In the genomic region with DNA sequence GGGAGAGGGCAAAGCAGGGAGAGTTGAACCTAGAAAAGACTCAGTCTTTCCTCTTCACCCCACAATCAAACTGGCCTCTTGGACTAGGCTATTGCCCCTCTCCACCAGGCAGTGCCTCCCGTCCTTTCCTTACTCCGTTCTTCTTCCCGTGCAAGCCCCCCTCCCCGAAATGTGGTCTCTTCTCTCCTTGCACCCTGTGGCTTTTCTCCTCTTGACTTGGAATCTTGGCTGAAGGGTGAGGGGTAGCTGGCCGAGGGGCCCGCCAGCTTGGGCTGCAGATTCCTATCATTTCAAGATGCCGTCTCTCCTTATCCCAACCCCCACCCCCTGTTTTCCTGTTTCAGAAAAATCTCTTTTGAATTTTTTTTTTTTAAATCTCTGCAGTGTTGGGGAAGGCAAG, we compare ENCODE assay signal across 1 cellular context.
TF ChIP-seq lines count a peak whose summit lies in the region.

No MANE protein-coding gene starts in this region.

TF ChIP-seq in H1, 55 proteins besides CTCF, POLR2A, EP300 and RAD21:
- TF ChIP-seq ASH2L (IDR thresholded peaks at IDR 0.05; ENCODE audit: low read length) (peak; percentile 22), RFX5 (IDR thresholded peaks at IDR 0.05; ENCODE audit: borderline replicate concordance, low read depth, low read length) (no peak)
